8 cellular contexts compared by ENCODE assay signal in genomic region chr1:105137543-105138444, GRCh38.
DNase-seq lines count a peak whose midpoint lies in the region; ATAC-seq and TF ChIP-seq lines count a peak whose summit lies in the region.

No MANE protein-coding gene starts in this region.

- POLR2A ChIA-PET in Panc1 (lab: Charles Lee): interaction anchor here (0.6 kb wide), 1 partner anchor 15 kb away, joined by 3 read pairs; no protein-coding TSS in a partner anchor
- POLR2A ChIA-PET in activated CD4-positive, alpha-beta T cell treated with anti-CD3 and anti-CD28 coated beads for 36 hours (lab: Charles Lee): no interaction called here

- in situ Hi-C loops in Panc1 (cut with HindIII; ENCODE audit: low pct_unique_long_range_greater_than_20kb, low sequenced_read_pairs): no loop called here

- H3K4me1 ChIP-seq in Panc1 (ENCODE audit: control insufficient read depth, insufficient read depth, low read length) (no peaks in the 10 kb centered on the region), right lobe of liver (no peaks in the 10 kb centered on the region)

- H3K4me3 ChIP-seq in Panc1 (ENCODE audit: low read depth in 2 of 2, low read length in 2 of 2) (peak overlapping the region in 1 of 2 experiments; percentile 33; a peak in 2 of 4 replicates), right lobe of liver (no peak overlapping the region)

- no peaks in the 10 kb centered on the region for H3K4me1 Mint-ChIP-seq in activated CD4-positive, alpha-beta T cell treated with anti-CD3 and anti-CD28 coated beads for 36 hours

- H3K9me3 ChIP-seq in Panc1 (ENCODE audit: control insufficient read depth, insufficient read depth, low read depth, low read length) (no peaks in the 10 kb centered on the region), right lobe of liver (no peaks in the 10 kb centered on the region)

- BruUV-seq in Panc1 (replicated peaks; lab: Mats Ljungman, UMichigan): no TSS peak

- TF ChIP-seq CTCF in GM12872 (IDR thresholded peaks at IDR 0.05; ENCODE audit: insufficient read depth, low read depth, low read length) (peak; percentile 60), Panc1 (IDR thresholded peaks at IDR 0.05) (peak; percentile 75), right lobe of liver (IDR thresholded peaks at IDR 0.05) (no peak)

- WGBS in right lobe of liver (ENCODE audit: insufficient coverage, low coverage, low lambda C conversion rate, missing lambda C conversion rate): 36% methylated on average over 4 of the region's 14 CpGs

- no peaks in the 10 kb centered on the region for H3K27me3 Mint-ChIP-seq in activated CD4-positive, alpha-beta T cell treated with anti-CD3 and anti-CD28 coated beads for 36 hours

- no peaks in the 10 kb centered on the region for H3K27me3 ChIP-seq in Panc1 (ENCODE audit: control insufficient read depth, insufficient read depth, low read length)
- no peaks in the 10 kb centered on the region for H3K27me3 ChIP-seq in right lobe of liver

- intact Hi-C loops in Panc1 (cut with micrococcal nuclease; ENCODE audit: unreplicated experiment) (loop anchor here (5.0 kb wide), 1 partner anchor 355 kb away; no protein-coding TSS in a partner anchor), right lobe of liver (cut with DNase I) (no loop called here)
- intact Hi-C loops in activated CD4-positive, alpha-beta T cell treated with anti-CD3 and anti-CD28 coated beads for 36 hours (cut with DNase I, micrococcal nuclease): no loop called here

- no peak for DNase-seq in Panc1 (ENCODE audit: low read depth, low spot score)
- no peak for DNase-seq in right lobe of liver
- no peak for DNase-seq in activated CD8-positive, alpha-beta memory T cell treated with anti-CD3 and anti-CD28 coated beads, Interleukin-2, amount 50 U/mL, for 4 hours
- no peak for DNase-seq in germinal center (ENCODE audit: low spot score)
- DNase-seq in activated CD4-positive, alpha-beta T cell treated with anti-CD3 and anti-CD28 coated beads for 36 hours: no peak
- DNase-seq in NCI-H1417 treated with DMSO at 0.1 percent for 48 hours (lab: John Stamatoyannopoulos, UW): no peak

- peaks cover 18% of the 10 kb centered on the region for H3K9me3 Mint-ChIP-seq in activated CD4-positive, alpha-beta T cell treated with anti-CD3 and anti-CD28 coated beads for 36 hours (ENCODE audit: low read depth)

- CTCF ChIA-PET in Panc1 (lab: Charles Lee): interaction anchor here (0.6 kb wide), 1 partner anchor 484 kb away, joined by 3 read pairs; no protein-coding TSS in a partner anchor
- CTCF ChIA-PET in activated CD4-positive, alpha-beta T cell treated with anti-CD3 and anti-CD28 coated beads for 36 hours (lab: Charles Lee): no interaction called here

- H3K27ac ChIP-seq in Panc1 (ENCODE audit: low read length) (peak overlapping the region; percentile 29; the same call in 1 of the 2 replicates), right lobe of liver (no peak overlapping the region)

- no peak for TF ChIP-seq POLR2A in right lobe of liver (IDR thresholded peaks at IDR 0.05)

- ATAC-seq in HG03342 (IDR thresholded peaks at IDR 0.05; ENCODE audit: unreplicated experiment) (peak; percentile 70), Panc1 (peak; percentile 96), right lobe of liver (peak in 3 of 4 donors; percentile 7 to 26 (median 14))
- ATAC-seq in activated CD4-positive, alpha-beta T cell treated with anti-CD3 and anti-CD28 coated beads for 36 hours: no peak

- no peak overlapping the region for H3K4me3 Mint-ChIP-seq in activated CD4-positive, alpha-beta T cell treated with anti-CD3 and anti-CD28 coated beads for 36 hours

- H3K36me3 ChIP-seq in Panc1 (ENCODE audit: control insufficient read depth, insufficient read depth, low read length): no peaks in the 10 kb centered on the region
- no peaks in the 10 kb centered on the region for H3K36me3 ChIP-seq in right lobe of liver

- H3K36me3 Mint-ChIP-seq in activated CD4-positive, alpha-beta T cell treated with anti-CD3 and anti-CD28 coated beads for 36 hours (ENCODE audit: low read depth): no peaks in the 10 kb centered on the region

- H3K27ac Mint-ChIP-seq in activated CD4-positive, alpha-beta T cell treated with anti-CD3 and anti-CD28 coated beads for 36 hours: no peak overlapping the region

Comparison
In these comparisons a context has a peak if more than half of its experiments do, and no peak if none do; other contexts are left out.
1. CTCF ChIP-seq: peak in GM12872 (single experiment) and Panc1 (single experiment); none in right lobe of liver (0 of 4).